ENCODE assay signal across 10 cellular contexts in genomic region chr17:4175921-4176802, GRCh38. TPM values are rescaled to one million over a fixed set of nuclear protein-coding genes. Genes with fewer than 3 reads are reported as not detected.
DNase-seq lines count a peak whose midpoint lies in the region; ATAC-seq and TF ChIP-seq lines count a peak whose summit lies in the region.
"Had no signal": no experiment of that assay in that cellular context is flagged by ENCODE, and none has a peak within 500 bp of the region (broad histone marks: within the 10 kb centered on the region; RNA-seq: fewer than 3 reads in every experiment).

No MANE protein-coding gene starts in this region.

- no peaks in the 10 kb centered on the region for H3K9me3 Mint-ChIP-seq in glutamatergic neuron (ENCODE audit: unreplicated experiment)
- no peaks in the 10 kb centered on the region for H3K9me3 Mint-ChIP-seq in stimulated activated effector memory CD8-positive, alpha-beta T cell treated with anti-CD3 and anti-CD28 coated beads, Interleukin-12 subunit alpha, Interleukin-12 subunit beta, amount 100 ng/mL, for 72 hours

- peak; percentile 87 for ATAC-seq in stimulated activated effector memory CD8-positive, alpha-beta T cell treated with anti-CD3 and anti-CD28 coated beads, Interleukin-12 subunit alpha, Interleukin-12 subunit beta, amount 100 ng/mL, for 72 hours
- ATAC-seq in HG02798 (IDR thresholded peaks at IDR 0.05; ENCODE audit: poor library complexity, unreplicated experiment), result no peak
- no peak for ATAC-seq in GM19328 (IDR thresholded peaks at IDR 0.05; ENCODE audit: unreplicated experiment)
- no peak for ATAC-seq in GM18502 (IDR thresholded peaks at IDR 0.05; ENCODE audit: poor library complexity, unreplicated experiment)
- ATAC-seq in GM18517 (IDR thresholded peaks at IDR 0.05; ENCODE audit: unreplicated experiment), result no peak

- H3K36me3 ChIP-seq in KOPT-K1 (ENCODE audit: insufficient read depth, low read length), result peaks cover 95% of the 10 kb centered on the region

- no peaks in the 10 kb centered on the region for H3K9me3 ChIP-seq in KOPT-K1 (ENCODE audit: insufficient read depth, low read length, poor library complexity, severe bottlenecking)

- H3K4me1 Mint-ChIP-seq in glutamatergic neuron (ENCODE audit: low read depth, unreplicated experiment), result no peaks in the 10 kb centered on the region
- peaks cover 56% of the 10 kb centered on the region for H3K4me1 Mint-ChIP-seq in stimulated activated effector memory CD8-positive, alpha-beta T cell treated with anti-CD3 and anti-CD28 coated beads, Interleukin-12 subunit alpha, Interleukin-12 subunit beta, amount 100 ng/mL, for 72 hours

- TF ChIP-seq CTCF in glutamatergic neuron (IDR thresholded peaks at IDR 0.05; ENCODE audit: partially characterized antibody, unreplicated experiment), result no peak

- peak overlapping the region; percentile 49 for H3K27ac ChIP-seq in KOPT-K1 (ENCODE audit: low read depth, low read length, poor library complexity, severe bottlenecking)

- no peak overlapping the region for H3K27ac Mint-ChIP-seq in glutamatergic neuron (ENCODE audit: unreplicated experiment)
- H3K27ac Mint-ChIP-seq in stimulated activated effector memory CD8-positive, alpha-beta T cell treated with anti-CD3 and anti-CD28 coated beads, Interleukin-12 subunit alpha, Interleukin-12 subunit beta, amount 100 ng/mL, for 72 hours, result peak overlapping the region; percentile 87
- H3K27ac Mint-ChIP-seq: progenitor cell of endocrine pancreas had no signal

- peaks cover 2% of the 10 kb centered on the region for H3K27me3 Mint-ChIP-seq in glutamatergic neuron (ENCODE audit: unreplicated experiment)
- H3K27me3 Mint-ChIP-seq: progenitor cell of endocrine pancreas had no signal

- DNase-seq in activated T-cell treated with anti-CD3 and anti-CD28 coated beads for 24 hours (ENCODE audit: low read depth), result peak; percentile 16
- DNase-seq in glutamatergic neuron, result no peak
- DNase-seq in stimulated activated effector memory CD8-positive, alpha-beta T cell treated with anti-CD3 and anti-CD28 coated beads, Interleukin-12 subunit alpha, Interleukin-12 subunit beta, amount 100 ng/mL, for 72 hours (ENCODE audit: low spot score in 2 of 2), result peak; percentile 14 to 66
- DNase-seq: NCI-H1417 had no signal

- no peaks in the 10 kb centered on the region for H3K36me3 Mint-ChIP-seq in glutamatergic neuron (ENCODE audit: unreplicated experiment)
- H3K36me3 Mint-ChIP-seq in stimulated activated effector memory CD8-positive, alpha-beta T cell treated with anti-CD3 and anti-CD28 coated beads, Interleukin-12 subunit alpha, Interleukin-12 subunit beta, amount 100 ng/mL, for 72 hours, result peaks cover 100% of the 10 kb centered on the region

- H3K4me3 Mint-ChIP-seq in glutamatergic neuron (ENCODE audit: unreplicated experiment), result peak overlapping the region; percentile 26
- peak overlapping the region; percentile 54 for H3K4me3 Mint-ChIP-seq in stimulated activated effector memory CD8-positive, alpha-beta T cell treated with anti-CD3 and anti-CD28 coated beads, Interleukin-12 subunit alpha, Interleukin-12 subunit beta, amount 100 ng/mL, for 72 hours

RNA-seq across cellular contexts. Expression of gene CYB5D2, which starts 33.2 kb away (rescaled TPM):
- 27.2 TPM for total RNA-seq in glutamatergic neuron (ENCODE audit: unreplicated experiment)

RNA-seq across cellular contexts. Expression of gene ZZEF1, which starts 33.3 kb away (rescaled TPM):
- total RNA-seq in glutamatergic neuron (ENCODE audit: unreplicated experiment), result 72.7 TPM
